19 cellular contexts compared by ENCODE assay signal in the genomic region with DNA sequence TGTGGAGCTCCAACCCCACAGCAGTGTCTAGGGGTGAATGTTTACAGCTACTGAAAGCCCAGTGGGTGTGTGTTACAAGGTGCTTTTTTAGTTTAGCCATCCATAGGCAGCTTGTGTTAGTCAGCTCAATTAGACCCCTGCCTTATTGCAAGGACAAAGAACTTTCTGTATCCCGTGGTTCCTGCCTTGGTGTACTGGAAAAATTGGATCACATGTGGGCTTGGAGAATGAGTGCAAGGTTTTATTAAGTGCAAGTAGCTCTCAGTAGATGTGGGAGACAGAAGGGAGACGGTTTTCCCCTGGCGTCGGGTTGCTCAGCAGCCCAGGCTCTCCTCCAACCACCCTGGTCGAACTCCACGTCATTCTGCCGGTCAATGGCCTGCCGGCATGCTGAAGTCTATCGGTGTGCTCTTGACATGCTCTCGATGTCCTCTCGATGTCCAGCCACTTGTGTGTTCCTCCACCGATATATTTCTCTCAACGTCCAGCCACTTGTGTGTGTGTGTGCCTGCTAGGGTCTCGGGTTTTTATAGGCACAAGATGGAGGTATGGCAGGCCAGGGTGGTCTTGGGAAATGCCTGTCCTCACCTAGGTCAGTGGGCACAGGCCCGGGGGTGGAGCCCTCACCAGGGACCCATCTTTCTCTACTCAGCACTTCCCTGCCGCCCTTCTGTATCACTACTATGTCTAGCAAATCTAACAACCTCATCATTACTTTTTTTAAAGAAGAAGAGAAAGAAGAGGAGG. TPM values are rescaled to one million over a fixed set of nuclear protein-coding genes. Genes with fewer than 3 reads are reported as not detected.
DNase-seq lines count a peak whose midpoint lies in the region; ATAC-seq and TF ChIP-seq lines count a peak whose summit lies in the region.
"Had no signal": no experiment of that assay in that cellular context is flagged by ENCODE, and none has a peak within 500 bp of the region (broad histone marks: within the 10 kb centered on the region; RNA-seq: fewer than 3 reads in every experiment).

No MANE protein-coding gene starts in this region.

- POLR2A ChIA-PET in CD4-positive, alpha-beta T cell (lab: Charles Lee): no interaction called here

- no peaks in the 10 kb centered on the region for H3K27me3 Mint-ChIP-seq in CD4-positive, alpha-beta T cell
- H3K27me3 Mint-ChIP-seq: CD8-positive, alpha-beta memory T cell; IgD-negative memory B cell had no signal

- no peaks in the 10 kb centered on the region for H3K4me1 Mint-ChIP-seq in CD4-positive, alpha-beta T cell (ENCODE audit: low read depth)

- H3K27ac Mint-ChIP-seq in CD4-positive, alpha-beta T cell: no peak overlapping the region
- H3K27ac Mint-ChIP-seq: IgD-negative memory B cell had no signal

- H3K27me3 ChIP-seq in CD4-positive, alpha-beta T cell (ENCODE audit: control insufficient read depth, insufficient read depth, low read length): no peaks in the 10 kb centered on the region
- H3K27me3 ChIP-seq: Peyer's patch had no signal

- no peaks in the 10 kb centered on the region for H3K36me3 Mint-ChIP-seq in CD4-positive, alpha-beta T cell (ENCODE audit: low read depth)
- H3K36me3 Mint-ChIP-seq: IgD-negative memory B cell had no signal

- no peaks in the 10 kb centered on the region for H3K9me3 Mint-ChIP-seq in CD4-positive, alpha-beta T cell
- H3K9me3 Mint-ChIP-seq: CD8-positive, alpha-beta memory T cell; IgD-negative memory B cell had no signal

- no peak overlapping the region for H3K27ac ChIP-seq in CD4-positive, alpha-beta T cell (ENCODE audit: low read depth, low read length)
- H3K27ac ChIP-seq: Peyer's patch, SK-N-MC had no signal

- intact Hi-C loops in posterior vena cava (cut with DNase I): no loop called here
- intact Hi-C loops in CD4-positive, alpha-beta T cell (cut with DNase I, micrococcal nuclease): no loop called here

- in situ Hi-C loops in SK-MEL-5 (cut with HindIII; ENCODE audit: low pct_unique_long_range_greater_than_20kb, low sequenced_read_pairs): no loop called here

- TF ChIP-seq CTCF in CD4-positive, alpha-beta T cell (IDR thresholded peaks at IDR 0.05): no peak

- CTCF ChIA-PET in CD4-positive, alpha-beta T cell (lab: Charles Lee): no interaction called here

- H3K4me3 Mint-ChIP-seq in CD4-positive, alpha-beta T cell: no peak overlapping the region
- H3K4me3 Mint-ChIP-seq: CD8-positive, alpha-beta memory T cell; IgD-negative memory B cell had no signal

- H3K9me3 ChIP-seq in CD4-positive, alpha-beta T cell (ENCODE audit: control insufficient read depth, low read length): no peaks in the 10 kb centered on the region
- H3K9me3 ChIP-seq: Peyer's patch had no signal

- DNase-seq in COLO829 (ENCODE audit: low spot score) (peak; percentile 44), SK-MEL-5 (ENCODE audit: low read depth, low spot score) (peak; percentile 97), foreskin melanocyte (peak; percentile 78), posterior vena cava (ENCODE audit: low spot score) (peak; percentile 66), SHP77 treated with DMSO at 0.1 percent for 48 hours (lab: John Stamatoyannopoulos, UW) (no peak), NCI-H1694 treated with DMSO at 0.1 percent for 48 hours (lab: John Stamatoyannopoulos, UW) (no peak)
- no peak for DNase-seq in CD4-positive, alpha-beta T cell
- DNase-seq: AML-193; CD8-positive, alpha-beta memory T cell; GOT3; NCI-H1105 treated with DMSO at 0.1 percent for 48 hours; NCI-H1694; NCI-H2081 treated with DMSO at 0.1 percent for 48 hours; NCI-H2171 treated with DMSO at 0.1 percent for 48 hours; NCI-H524 treated with DMSO at 0.1 percent for 48 hours; NCI-H82; Peyer's patch had no signal

- no peak for ATAC-seq in CD4-positive, alpha-beta T cell (ENCODE audit: poor library complexity)

RNA-seq across cellular contexts. Expression of gene FANCL, which starts 13.8 kb away (rescaled TPM):
- 86.9 and 89.1 TPM in 2 replicates for total RNA-seq in SK-MEL-5 (2014; rRNA removed; shearing (Covaris generic))
- 46.5 and 49.3 TPM in 2 replicates for polyA plus RNA-seq in SK-MEL-5 (2015; cell fraction: cytosol; rRNA removed)
- 288 and 289 TPM in 2 replicates for polyA plus RNA-seq in SK-MEL-5 (2015; cell fraction: nucleus; rRNA removed)
- total RNA-seq in posterior vena cava: 10 to 100 TPM; 17.9 to 18.0 TPM
- total RNA-seq in CD4-positive, alpha-beta T cell: 1 to 10 TPM; 4.6 to 5.5 TPM

Comparison
In these comparisons a context has a peak if more than half of its experiments do, and no peak if none do; other contexts are left out.
1. DNase-seq: peak in COLO829 (single experiment), SK-MEL-5 (single experiment), foreskin melanocyte (single experiment) and posterior vena cava (single experiment); none in SHP77 treated with DMSO at 0.1 percent for 48 hours (single experiment), CD4-positive, alpha-beta T cell (0 of 10) and NCI-H1694 treated with DMSO at 0.1 percent for 48 hours (single experiment).